Comparison of ENCODE assay signal across 8 cellular contexts in genomic region chr9:107284636-107285035, GRCh38. TPM values are rescaled to one million over a fixed set of nuclear protein-coding genes. Genes with fewer than 3 reads are reported as not detected.
DNase-seq lines count a peak whose midpoint lies in the region; ATAC-seq, FAIRE-seq and TF ChIP-seq lines count a peak whose summit lies in the region.

No MANE protein-coding gene starts in this region.

- H3K4me3 Mint-ChIP-seq in stimulated activated naive CD8-positive, alpha-beta T cell treated with anti-CD3 and anti-CD28 coated beads, Interleukin-15, Interleukin-2, amounts not matched to agents 100 ng/mL and 50 ng/mL, for 24 hours: peak overlapping the region; percentile 93

- peak overlapping the region; percentile 98 to 99; a peak in 3 of 4 replicates for H3K9ac ChIP-seq in K562 (ENCODE audit: insufficient read depth in 1 of 2, low read depth in 2 of 2, low read length in 2 of 2)

- POLR2A ChIA-PET in K562 (lab: Yijun Ruan, JAX): interaction anchor here (1.4 to 2.1 kb wide), 3 partner anchors 9 to 22 kb away, joined by 4 to 11 read pairs (median 9); no protein-coding TSS in a partner anchor

- no TSS peak for BruUV-seq in K562 (replicated peaks; lab: Mats Ljungman, UMichigan)

- no peaks in the 10 kb centered on the region for H3K27me3 Mint-ChIP-seq in stimulated activated naive CD8-positive, alpha-beta T cell treated with anti-CD3 and anti-CD28 coated beads, Interleukin-15, Interleukin-2, amounts not matched to agents 100 ng/mL and 50 ng/mL, for 24 hours

- TF ChIP-seq EP300 in K562 (IDR thresholded peaks at IDR 0.05; ENCODE audit: low read length): no peak

- DNase-seq in stimulated activated naive CD8-positive, alpha-beta T cell treated with anti-CD3 and anti-CD28 coated beads, Interleukin-15, Interleukin-2, amounts not matched to agents 100 U/mL and 50 U/mL, for 24 hours: no peak
- no peak for DNase-seq in K562 (ENCODE audit: extremely low read depth in 1 of 4, low spot score in 3 of 4)
- DNase-seq in mucosa of gallbladder (ENCODE audit: low spot score): no peak
- no peak for DNase-seq in stimulated activated CD4-positive, alpha-beta T cell treated with anti-CD3 and anti-CD28 coated beads, Interleukin-4, amount 100 ng/mL, for 1 hour
- no peak for DNase-seq in epidermal melanocyte (ENCODE audit: insufficient read length, low spot score)
- DNase-seq in superior temporal gyrus (ENCODE audit: extremely low spot score): no peak

- H3K4me1 Mint-ChIP-seq in stimulated activated naive CD8-positive, alpha-beta T cell treated with anti-CD3 and anti-CD28 coated beads, Interleukin-15, Interleukin-2, amounts not matched to agents 100 ng/mL and 50 ng/mL, for 24 hours (ENCODE audit: low read depth): peaks cover 78% of the 10 kb centered on the region

- H3K27me3 ChIP-seq in K562 (ENCODE audit: control insufficient read depth in 2 of 2, insufficient read depth in 2 of 2, low read length in 2 of 2): no peaks in the 10 kb centered on the region

- no peak for TF ChIP-seq POLR2A in K562 (conservative IDR thresholded peaks at IDR 0.05)

- no peak for FAIRE-seq in K562 (lab: Jason Lieb, UNC)

- H3K27ac ChIP-seq in K562 (ENCODE audit: extremely low read depth, low read depth, low read length) (peak overlapping the region; percentile 99), mesodermal cell (ENCODE audit: low read depth, low read length, severe bottlenecking) (peak overlapping the region; percentile 99)

- H3K4me1 ChIP-seq in K562 (replicated peaks in 1 of 2; ENCODE audit: control insufficient read depth in 2 of 2, insufficient read depth in 2 of 2, low read length in 2 of 2): peaks cover 3 to 23% of the 10 kb centered on the region in 2 experiments; a peak in 3 of 5 replicates
- H3K4me1 ChIP-seq in mesodermal cell (ENCODE audit: control insufficient read depth, insufficient read depth, low read length, poor library complexity, severe bottlenecking): peaks cover 8% of the 10 kb centered on the region

- peaks cover 69% of the 10 kb centered on the region for H3K79me2 ChIP-seq in K562 (ENCODE audit: control insufficient read depth, insufficient read depth, low read length)

- peak overlapping the region; percentile 93 for H3K4me2 ChIP-seq in K562 (ENCODE audit: insufficient read depth, low read length)

- WGBS in K562 (ENCODE audit: insufficient coverage, low coverage, missing lambda C conversion rate): under 1% methylated on average over 6 of the region's 6 CpGs
- WGBS in mesodermal cell (ENCODE audit: insufficient coverage in 2 of 2), 2 experiments: 29% methylated on average over 1 of the region's 6 CpGs; no CpG with 5 or more reads in 1 of the 2 experiments

- ATAC-seq in stimulated activated naive CD8-positive, alpha-beta T cell treated with anti-CD3 and anti-CD28 coated beads, Interleukin-15, Interleukin-2, amounts not matched to agents 100 U/mL and 50 U/mL, for 24 hours: no peak
- ATAC-seq in K562: no peak

- CTCF ChIA-PET in K562 (lab: Yijun Ruan, JAX; ENCODE audit: low intra/inter-chr PET ratio): no interaction called here

- H3K9me3 ChIP-seq in K562 (replicated peaks; ENCODE audit: control insufficient read depth, insufficient read depth, low read depth, low read length) (no peaks in the 10 kb centered on the region), mesodermal cell (ENCODE audit: control insufficient read depth, low read length) (no peaks in the 10 kb centered on the region)

- H2AFZ ChIP-seq in K562 (ENCODE audit: low read depth, low read length): no peak overlapping the region

- H3K4me3 ChIP-seq in K562: peak overlapping the region; percentile 98
- H3K4me3 ChIP-seq in mesodermal cell (ENCODE audit: extremely low read depth, insufficient read depth, low read length, poor library complexity, severe bottlenecking): peak overlapping the region; percentile 71

- peaks cover 29% of the 10 kb centered on the region for H3K36me3 Mint-ChIP-seq in stimulated activated naive CD8-positive, alpha-beta T cell treated with anti-CD3 and anti-CD28 coated beads, Interleukin-15, Interleukin-2, amounts not matched to agents 100 ng/mL and 50 ng/mL, for 24 hours (ENCODE audit: low read depth)

- TF ChIP-seq CTCF in K562 (IDR thresholded peaks at IDR 0.05 in 2 of 3, conservative IDR thresholded peaks at IDR 0.05 in 1 of 3; ENCODE audit: insufficient read depth in 2 of 3, low read depth in 1 of 3, low read length in 3 of 3): no peak

- no peaks in the 10 kb centered on the region for H3K9me1 ChIP-seq in K562 (ENCODE audit: control insufficient read depth, insufficient read depth, low read length)

- in situ Hi-C loops in K562 (cut with MboI): no loop called here

- intact Hi-C loops in K562 (cut with micrococcal nuclease): no loop called here

- H3K9me3 Mint-ChIP-seq in stimulated activated naive CD8-positive, alpha-beta T cell treated with anti-CD3 and anti-CD28 coated beads, Interleukin-15, Interleukin-2, amounts not matched to agents 100 ng/mL and 50 ng/mL, for 24 hours: no peaks in the 10 kb centered on the region

- H4K20me1 ChIP-seq in K562 (replicated peaks; ENCODE audit: control insufficient read depth, insufficient read depth, low read length): peaks cover 39% of the 10 kb centered on the region

- H3K27ac Mint-ChIP-seq in stimulated activated naive CD8-positive, alpha-beta T cell treated with anti-CD3 and anti-CD28 coated beads, Interleukin-15, Interleukin-2, amounts not matched to agents 100 ng/mL and 50 ng/mL, for 24 hours: peak overlapping the region; percentile 93

- H3K36me3 ChIP-seq in K562 (ENCODE audit: control insufficient read depth, insufficient read depth, low read length) (peaks cover 16% of the 10 kb centered on the region; the same call in 1 of the 3 replicates), mesodermal cell (ENCODE audit: control insufficient read depth, insufficient read depth, low read length) (peaks cover 4% of the 10 kb centered on the region)

- no peak for TF ChIP-seq RAD21 in K562 (CRISPR knock-in tag; conservative IDR thresholded peaks at IDR 0.05 in 1 of 2, IDR thresholded peaks at IDR 0.05 in 1 of 2)

TF ChIP-seq in K562, 482 proteins besides CTCF, POLR2A, EP300 and RAD21 (continues in another document):
- TF ChIP-seq POU5F1 (IDR thresholded peaks at IDR 0.05; ENCODE audit: borderline replicate concordance, low read depth, low read length, partially characterized antibody) (no peak), JUND (IDR thresholded peaks at IDR 0.05; ENCODE audit: borderline replicate concordance, low read depth, low read length) (no peak), JUND (tag; IDR thresholded peaks at IDR 0.05; ENCODE audit: borderline replicate concordance, low read depth, low read length) (no peak)
- TF ChIP-seq, protein P1, sequence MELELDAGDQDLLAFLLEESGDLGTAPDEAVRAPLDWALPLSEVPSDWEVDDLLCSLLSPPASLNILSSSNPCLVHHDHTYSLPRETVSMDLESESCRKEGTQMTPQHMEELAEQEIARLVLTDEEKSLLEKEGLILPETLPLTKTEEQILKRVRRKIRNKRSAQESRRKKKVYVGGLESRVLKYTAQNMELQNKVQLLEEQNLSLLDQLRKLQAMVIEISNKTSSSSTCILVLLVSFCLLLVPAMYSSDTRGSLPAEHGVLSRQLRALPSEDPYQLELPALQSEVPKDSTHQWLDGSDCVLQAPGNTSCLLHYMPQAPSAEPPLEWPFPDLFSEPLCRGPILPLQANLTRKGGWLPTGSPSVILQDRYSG (tag; conservative IDR thresholded peaks at IDR 0.05; ENCODE audit: low read depth): no peak

RNA-seq across cellular contexts. Expression of gene RAD23B, which starts 1.6 kb away (rescaled TPM):
- total RNA-seq in K562 (2011; cell fraction: chromatin; rRNA removed; ENCODE audit: low replicate concordance): 35.9 and 44.5 TPM in 2 replicates
- total RNA-seq in K562 (2011; cell fraction: nucleolus; rRNA removed): 23.2 and 23.3 TPM in 2 replicates
- total RNA-seq in K562 (2011; cell fraction: nucleoplasm; rRNA removed): 33.0 and 46.1 TPM in 2 replicates
- total RNA-seq in K562 (2014; rRNA removed) (43.9 and 47.6 TPM in 2 replicates), K562 (2014; rRNA removed; fragmentation: Illumina TruSeq; extraction: Trizol) (133 and 144 TPM in 2 replicates), K562 (2015; rRNA removed; fragmentation: Illumina TruSeq; extraction: Trizol) (108 and 114 TPM in 2 replicates), K562 (2021) (129 and 134 TPM in 2 replicates), mucosa of gallbladder (115 TPM)
- polyA plus RNA-seq in K562 (2011; rRNA removed) (128 and 165 TPM in 2 replicates), K562 (2014; fragmentation: Illumina TruSeq; extraction: Trizol) (141 and 184 TPM in 2 replicates), K562 (2014; fragmentation: Nextera tagmentation; extraction: Ambion mirVana) (10 to 100 TPM; 14.5 to 30.4 TPM), K562 (2014; rRNA removed) (86.3 and 86.9 TPM in 2 replicates)
- polyA plus RNA-seq in K562 (2011; cell fraction: cytosol; rRNA removed): 87.8 and 95.1 TPM in 2 replicates
- 40.4 and 42.4 TPM in 2 replicates for polyA plus RNA-seq in K562 (2011; cell fraction: nucleus; rRNA removed)
- 61.4 and 102 TPM in 2 replicates for polyA plus RNA-seq in K562 (2012)
- polyA minus RNA-seq in K562 (2011; rRNA and poly(A)+ RNA removed): 139 and 204 TPM in 2 replicates
- polyA minus RNA-seq in K562 (2011; cell fraction: cytosol; rRNA and poly(A)+ RNA removed): 116 and 172 TPM in 2 replicates
- 19.4 and 33.5 TPM in 2 replicates for polyA minus RNA-seq in K562 (2011; cell fraction: nucleus; rRNA and poly(A)+ RNA removed)
- 152 TPM for polyA plus RNA-seq in mesodermal cell (2013, experiment 1 of 2)
- 155 TPM for polyA plus RNA-seq in mesodermal cell (2013, experiment 2 of 2)
